10 cellular contexts compared by ENCODE assay signal in the genomic region with DNA sequence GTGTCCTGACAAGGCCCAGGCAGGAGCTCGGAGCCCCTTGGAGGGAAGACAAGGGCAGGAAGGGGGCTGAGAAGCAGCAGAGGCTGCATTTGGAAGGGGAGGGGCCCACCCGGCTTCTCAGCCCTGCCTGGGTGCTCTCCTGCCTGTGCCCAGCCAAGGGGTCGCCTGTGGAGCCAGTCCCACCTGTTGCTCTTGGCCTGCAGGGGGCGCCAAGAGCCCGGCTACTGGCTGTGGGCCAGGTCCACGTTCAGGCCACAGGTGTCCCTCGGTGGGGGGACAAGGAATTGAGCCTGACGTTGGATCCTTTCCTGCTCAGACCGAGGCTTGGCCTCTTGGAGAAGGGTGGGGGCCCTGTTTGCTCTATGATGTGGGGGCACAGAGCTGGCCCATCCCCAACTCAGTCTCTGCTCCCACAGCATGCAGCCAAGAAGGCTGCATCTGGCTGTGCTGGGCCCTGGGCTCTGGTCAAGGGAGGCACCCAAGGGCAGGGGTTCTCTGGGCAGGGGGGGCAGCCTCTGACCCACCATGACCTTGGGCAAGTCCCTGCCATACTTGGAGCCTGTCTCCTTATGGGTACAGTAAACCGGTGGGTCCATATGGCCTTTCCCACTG. TPM values are rescaled to one million over a fixed set of nuclear protein-coding genes. Genes with fewer than 3 reads are reported as not detected.
DNase-seq lines count a peak whose midpoint lies in the region; ATAC-seq and TF ChIP-seq lines count a peak whose summit lies in the region.
"Had no signal": no experiment of that assay in that cellular context is flagged by ENCODE, and none has a peak within 500 bp of the region (broad histone marks: within the 10 kb centered on the region; RNA-seq: fewer than 3 reads in every experiment).

No MANE protein-coding gene starts in this region.

- peaks cover under 1% of the 10 kb centered on the region for H3K4me1 Mint-ChIP-seq in endodermal cell

- no peak for ATAC-seq in HG02678 (IDR thresholded peaks at IDR 0.05; ENCODE audit: unreplicated experiment)

- H3K9ac ChIP-seq in endodermal cell (ENCODE audit: extremely low read depth, low read length, poor library complexity, severe bottlenecking) = no peak overlapping the region

- H3K4me3 ChIP-seq in GM12865 (ENCODE audit: low read depth, low read length) (no peak overlapping the region), endodermal cell (ENCODE audit: low read length) (no peak overlapping the region), ovary (no peak overlapping the region), vagina (no peak overlapping the region)

- H3K36me3 Mint-ChIP-seq in endodermal cell (ENCODE audit: low read depth) = no peaks in the 10 kb centered on the region

- no peaks in the 10 kb centered on the region for H3K27me3 ChIP-seq in endodermal cell (ENCODE audit: control insufficient read depth, insufficient read depth, low read length, poor library complexity, severe bottlenecking)
- no peaks in the 10 kb centered on the region for H3K27me3 ChIP-seq in ovary
- no peaks in the 10 kb centered on the region for H3K27me3 ChIP-seq in vagina

- WGBS in endodermal cell (ENCODE audit: insufficient coverage in 1 of 2, insufficient read length in 1 of 2), 2 experiments = 24 to 25% methylated on average over 4 to 10 of the region's 10 CpGs
- WGBS in ovary, 3 donors = 24 to 37% (median 36%) methylated on average over 10 of the region's 10 CpGs

- H3K4me1 ChIP-seq in endodermal cell (ENCODE audit: control insufficient read depth, insufficient read depth, low read length) (peaks cover 7% of the 10 kb centered on the region), ovary (ENCODE audit: insufficient read depth) (peaks cover 10% of the 10 kb centered on the region), vagina (peaks cover 29% of the 10 kb centered on the region)

- H3K27ac Mint-ChIP-seq in endodermal cell = no peak overlapping the region
- H3K27ac Mint-ChIP-seq: stimulated activated naive CD8-positive, alpha-beta T cell treated with anti-CD3 and anti-CD28 coated beads, Interleukin-15, Interleukin-2, amounts not matched to agents 100 ng/mL and 50 ng/mL, for 24 hours had no signal

- H3K36me3 ChIP-seq in endodermal cell (ENCODE audit: control insufficient read depth, insufficient read depth, low read length) = no peaks in the 10 kb centered on the region
- H3K36me3 ChIP-seq in ovary = no peaks in the 10 kb centered on the region
- no peaks in the 10 kb centered on the region for H3K36me3 ChIP-seq in vagina

- H3K9me3 Mint-ChIP-seq in endodermal cell = no peaks in the 10 kb centered on the region
- H3K9me3 Mint-ChIP-seq: stimulated activated naive CD8-positive, alpha-beta T cell treated with anti-CD3 and anti-CD28 coated beads, Interleukin-15, Interleukin-2, amounts not matched to agents 100 ng/mL and 50 ng/mL, for 24 hours had no signal

- TF ChIP-seq CTCF in GM12865 (IDR thresholded peaks at IDR 0.05; ENCODE audit: insufficient read depth, low read depth, low read length, missing control alignments) (peak; percentile 95), endodermal cell (conservative IDR thresholded peaks at IDR 0.05) (peak; percentile 99), ovary (IDR thresholded peaks at IDR 0.05) (peak; percentile 13 to 60 (median 38)), vagina (IDR thresholded peaks at IDR 0.05) (peak; percentile 27 to 60 (median 52))

- no peak overlapping the region for H3K4me3 Mint-ChIP-seq in endodermal cell
- H3K4me3 Mint-ChIP-seq: stimulated activated naive CD8-positive, alpha-beta T cell treated with anti-CD3 and anti-CD28 coated beads, Interleukin-15, Interleukin-2, amounts not matched to agents 100 ng/mL and 50 ng/mL, for 24 hours had no signal

- H3K9me3 ChIP-seq in endodermal cell (ENCODE audit: control insufficient read depth, low read length) (no peaks in the 10 kb centered on the region), ovary (no peaks in the 10 kb centered on the region), vagina (no peaks in the 10 kb centered on the region)

- TF ChIP-seq POLR2A in ovary (IDR thresholded peaks at IDR 0.05) (no peak), vagina (IDR thresholded peaks at IDR 0.05) (no peak)

- intact Hi-C loops in ovary (cut with DNase I) = loop anchor here in 1 of 4 donors (10.0 kb wide), 1 partner anchor 143 kb away; no protein-coding TSS in a partner anchor
- intact Hi-C loops in vagina (cut with DNase I) = loop anchor here (10.0 kb wide), 1 partner anchor 503 kb away; the partner anchor contains the start of gene C1QA

- H3K27ac ChIP-seq in endodermal cell (ENCODE audit: low read depth, low read length) (no peak overlapping the region), ovary (no peak overlapping the region), vagina (no peak overlapping the region)

- no peak for TF ChIP-seq EP300 in ovary (IDR thresholded peaks at IDR 0.05)

- no peaks in the 10 kb centered on the region for H3K27me3 Mint-ChIP-seq in endodermal cell (ENCODE audit: insufficient read depth)
- H3K27me3 Mint-ChIP-seq: stimulated activated naive CD8-positive, alpha-beta T cell treated with anti-CD3 and anti-CD28 coated beads, Interleukin-15, Interleukin-2, amounts not matched to agents 100 ng/mL and 50 ng/mL, for 24 hours had no signal

- peak; percentile 65 for DNase-seq in GM12865 (ENCODE audit: low read depth)
- DNase-seq in NCI-H146 treated with DMSO at 0.1 percent for 48 hours (lab: John Stamatoyannopoulos, UW; ENCODE audit: unreplicated experiment) = peak; percentile 5
- peak; percentile 63 to 65 for DNase-seq in activated CD4-positive, alpha-beta T cell treated with anti-CD3 and anti-CD28 coated beads, Interleukin-2, amount 50 U/mL, for 48 hours
- peak; percentile 93 for DNase-seq in endodermal cell
- peak in 3 of 5 donors; percentile 55 to 77 (median 67) for DNase-seq in ovary
- no peak for DNase-seq in vagina (ENCODE audit: extremely low spot score in 2 of 2)
- no peak for DNase-seq in NCI-H2107 treated with DMSO at 0.1 percent for 48 hours (lab: John Stamatoyannopoulos, UW; ENCODE audit: unreplicated experiment)

RNA-seq across cellular contexts. Expression of gene WNT4, which starts 10.9 kb away (rescaled TPM):
- total RNA-seq in endodermal cell (under 1 TPM in 1 of 2 donors, not detected in 1; 0.44 TPM), ovary (100 to 1,000 TPM in 1 of 7 donors, 10 to 100 TPM in 5, 1 to 10 TPM in 1; 3.7 to 125 (median 23.7) TPM), vagina (5.2 TPM)
- 9.7 TPM for polyA plus RNA-seq in endodermal cell (2013, experiment 1 of 2)
- polyA plus RNA-seq in endodermal cell (2013, experiment 2 of 2) = 8.9 TPM
- polyA plus RNA-seq in ovary = 1 to 10 TPM; 3.8 to 5.6 TPM
- total RNA-seq: T-helper 1 cell treated with Interleukin-12 subunit alpha and Interleukin-12 subunit beta and Interleukin-4 antibody, amounts not matched to agents 30 ng/mL and 1 ng/mL, for 36 hours had no signal

Comparison
In these comparisons a context has a peak if more than half of its experiments do, and no peak if none do; other contexts are left out.
1. DNase-seq: peak in GM12865 (single experiment), NCI-H146 treated with DMSO at 0.1 percent for 48 hours (single experiment), activated CD4-positive, alpha-beta T cell treated with anti-CD3 and anti-CD28 coated beads, Interleukin-2, amount 50 U/mL, for 48 hours (2 of 2), endodermal cell (single experiment) and ovary (3 of 5); none in vagina (0 of 2) and NCI-H2107 treated with DMSO at 0.1 percent for 48 hours (single experiment).
2. CTCF ChIP-seq: peak in every context shown above with its lines; median percentile 99 in endodermal cell; 95 in GM12865; 52 in vagina; 38 in ovary.